In genomic region chr21:32974653-32975052, GRCh38 we compare ENCODE assay signal across 10 cellular contexts. TPM values are rescaled to one million over a fixed set of nuclear protein-coding genes. Genes with fewer than 3 reads are reported as not detected.
"Had no signal": no experiment of that assay in that cellular context is flagged by ENCODE, and none has a peak within 500 bp of the region (broad histone marks: within the 10 kb centered on the region; RNA-seq: fewer than 3 reads in every experiment).

No MANE protein-coding gene starts in this region.

- H3K4me2 ChIP-seq: GM23338 had no signal

- H2AFZ ChIP-seq: GM23338 had no signal

- H3K4me3 ChIP-seq: GM23338 had no signal

- DNase-seq: H9, HCEC 1CT, HFFc6, KG1 had no signal

- H3K27ac ChIP-seq: HL-60 had no signal

- ATAC-seq: GM23338, HepG2 had no signal

RNA-seq across cellular contexts. Expression of gene OLIG2, which starts 51.1 kb away (rescaled TPM):
- total RNA-seq: H1, HepG2, HFFc6, HT1080 had no signal
- polyA plus RNA-seq: HepG2, IgD-negative memory B cell had no signal
